In the genomic region with DNA sequence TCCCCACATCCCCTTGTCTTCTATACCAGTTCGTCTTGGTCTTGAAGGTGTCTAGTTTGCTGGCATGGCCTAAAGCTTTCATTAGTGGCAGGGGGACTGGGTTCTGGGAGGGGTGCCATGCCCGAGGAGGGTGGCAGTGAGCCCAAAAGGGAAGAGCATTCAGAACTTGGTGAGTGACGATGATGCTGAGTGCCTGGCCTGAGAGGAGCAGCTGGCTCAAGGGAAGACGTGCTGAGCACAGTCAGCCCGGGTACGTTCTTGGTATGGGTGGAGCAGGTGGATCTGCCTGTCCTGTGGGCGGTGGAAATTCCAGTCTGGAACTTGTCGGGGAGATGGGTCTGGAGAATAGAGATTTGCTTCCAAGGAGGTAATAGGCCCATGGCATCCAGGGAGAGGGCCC, we compare ENCODE assay signal across 31 cellular contexts. TPM values are rescaled to one million over a fixed set of nuclear protein-coding genes. Genes with fewer than 3 reads are reported as not detected.
DNase-seq lines count a peak whose midpoint lies in the region; ATAC-seq and TF ChIP-seq lines count a peak whose summit lies in the region.
"Had no signal": no experiment of that assay in that cellular context is flagged by ENCODE, and none has a peak within 500 bp of the region (broad histone marks: within the 10 kb centered on the region; RNA-seq: fewer than 3 reads in every experiment).

No MANE protein-coding gene starts in this region.

- TF ChIP-seq CTCF in 22Rv1 (IDR thresholded peaks at IDR 0.05) (no peak), H9 (conservative IDR thresholded peaks at IDR 0.05) (no peak), mammary epithelial cell (conservative IDR thresholded peaks at IDR 0.05 in 1 of 2, IDR thresholded peaks at IDR 0.05 in 1 of 2; ENCODE audit: extremely low read depth in 1 of 2, insufficient read depth in 1 of 2, low read depth in 1 of 2, low read length in 2 of 2) (no peak), nephron (IDR thresholded peaks at IDR 0.05; ENCODE audit: unreplicated experiment in 3 of 3) (no peak), psoas muscle (IDR thresholded peaks at IDR 0.05) (no peak)

- H3K9me3 ChIP-seq in H9 (ENCODE audit: control insufficient read depth, low read depth, low read length) = no peaks in the 10 kb centered on the region
- H3K9me3 ChIP-seq in mammary epithelial cell (replicated peaks; ENCODE audit: insufficient read depth, low read length) = no peaks in the 10 kb centered on the region
- H3K9me3 ChIP-seq in psoas muscle = no peaks in the 10 kb centered on the region
- H3K9me3 ChIP-seq: BLaER1, Caco-2, esophagus muscularis mucosa had no signal

- no peak overlapping the region for H2BK120ac ChIP-seq in H9 (ENCODE audit: low read depth, low read length, poor library complexity, severe bottlenecking)

- dilution Hi-C loops in mammary epithelial cell (cut with HindIII; ENCODE audit: low sequenced_read_pairs) = no loop called here

- H2BK15ac ChIP-seq in H9 (ENCODE audit: low read depth, low read length) = no peak overlapping the region

- no peak overlapping the region for H4K8ac ChIP-seq in H9 (replicated peaks; ENCODE audit: insufficient read length, low read depth, low read length)

- H3K27me3 ChIP-seq in H9 (ENCODE audit: insufficient read depth, low read length) = no peaks in the 10 kb centered on the region
- no peaks in the 10 kb centered on the region for H3K27me3 ChIP-seq in mammary epithelial cell (ENCODE audit: insufficient read depth, low read length)
- H3K27me3 ChIP-seq in psoas muscle (ENCODE audit: insufficient read depth in 3 of 3, low read length in 2 of 3) = no peaks in the 10 kb centered on the region
- H3K27me3 ChIP-seq: BLaER1, esophagus muscularis mucosa, foreskin keratinocyte had no signal

- H2AFZ ChIP-seq in H9 (ENCODE audit: low read length) = no peak overlapping the region
- H2AFZ ChIP-seq in mammary epithelial cell (ENCODE audit: low read depth, low read length) = no peak overlapping the region

- no peak overlapping the region for H2BK20ac ChIP-seq in H9 (ENCODE audit: low read depth, low read length, poor library complexity, severe bottlenecking)

- H4K91ac ChIP-seq in H9 (ENCODE audit: insufficient read length, low read depth, low read length) = no peak overlapping the region

- H3K9me3 Mint-ChIP-seq in H9 (no peaks in the 10 kb centered on the region), nephron (no peaks in the 10 kb centered on the region)

- no peak overlapping the region for H3K14ac ChIP-seq in H9 (ENCODE audit: insufficient read depth, low read length)

- peaks cover 3% of the 10 kb centered on the region; the same call in 1 of the 2 replicates for H3K4me1 ChIP-seq in H9 (ENCODE audit: insufficient read depth, low read length)
- H3K4me1 ChIP-seq in mammary epithelial cell (ENCODE audit: insufficient read depth, low read length) = peaks cover 10% of the 10 kb centered on the region
- peaks cover 9% of the 10 kb centered on the region for H3K4me1 ChIP-seq in psoas muscle

- no peak for ATAC-seq in GM19035 (IDR thresholded peaks at IDR 0.05; ENCODE audit: unreplicated experiment)
- ATAC-seq in left lobe of liver = no peak
- no peak for ATAC-seq in psoas muscle
- ATAC-seq: foreskin keratinocyte, Right ventricle myocardium inferior, SK-N-SH treated with all-trans-retinoic acid at 6 μM for 48 hours had no signal

- H3K27ac Mint-ChIP-seq in H9 (peak overlapping the region in 2 of 3 experiments; percentile 53 to 65; a peak in 3 of 7 replicates), nephron (peak overlapping the region in 2 of 3 experiments; percentile 25 to 44)

- H3K27ac ChIP-seq in 22Rv1 (peak overlapping the region; percentile 99), H9 (ENCODE audit: insufficient read length, low read depth, low read length) (no peak overlapping the region), mammary epithelial cell (ENCODE audit: insufficient read depth, low read depth, low read length) (no peak overlapping the region), psoas muscle (no peak overlapping the region)
- H3K27ac ChIP-seq: BLaER1, coronary artery, esophagus muscularis mucosa, foreskin keratinocyte, HL-60, VCaP had no signal

- H3K79me2 ChIP-seq in H9 (ENCODE audit: insufficient read depth, low read length) (peaks cover 10% of the 10 kb centered on the region; the same call in 1 of the 2 replicates), mammary epithelial cell (ENCODE audit: insufficient read depth, low read length) (peaks cover 62% of the 10 kb centered on the region)

- H4K5ac ChIP-seq in H9 (ENCODE audit: insufficient read length, low read depth, low read length) = no peak overlapping the region

- H3K4me3 ChIP-seq in mammary epithelial cell (replicated peaks in 1 of 3; ENCODE audit: insufficient read depth in 1 of 3, low read depth in 2 of 3, low read length in 3 of 3) (no peak overlapping the region), psoas muscle (no peak overlapping the region)
- H3K4me3 ChIP-seq: BLaER1, coronary artery, esophagus muscularis mucosa had no signal

- no peak overlapping the region for H2BK12ac ChIP-seq in H9 (ENCODE audit: insufficient read length, low read depth, low read length)

- H3K4ac ChIP-seq in H9 (ENCODE audit: low read depth, low read length) = no peak overlapping the region

- H2AK5ac ChIP-seq in H9 (ENCODE audit: insufficient read length, low read length) = no peak overlapping the region

- no peak for DNase-seq in H9
- peak; percentile 7 for DNase-seq in mammary epithelial cell
- DNase-seq in activated CD8-positive, alpha-beta memory T cell treated with anti-CD3 and anti-CD28 coated beads, Interleukin-2, amount 50 U/mL, for 48 hours = no peak
- no peak for DNase-seq in left lobe of liver (ENCODE audit: low spot score)
- no peak for DNase-seq in psoas muscle
- DNase-seq: activated CD4-positive, alpha-beta T cell treated with anti-CD3 and anti-CD28 coated beads for 48 hours; activated naive CD4-positive, alpha-beta T cell treated with anti-CD3 and anti-CD28 coated beads, Interleukin-2, amount 50 U/mL, for 16 hours; amniotic stem cell; Caco-2; effector memory CD4-positive, alpha-beta T cell; foreskin keratinocyte; GDM1; NCI-H1694 treated with DMSO at 0.1 percent for 48 hours; NCI-H524 treated with DMSO at 0.1 percent for 48 hours; occipital lobe; small intestine; stimulated activated CD8-positive, alpha-beta memory T cell treated with anti-CD3 and anti-CD28 coated beads, Interleukin-4, amount 100 ng/mL, for 48 hours; trophoblast cell had no signal

- WGBS in H9 (ENCODE audit: extremely low coverage, insufficient read length, low lambda C conversion rate) = no CpG with 5 or more reads among the region's 8 CpGs
- 85% methylated on average over 8 of the region's 8 CpGs for WGBS in mammary epithelial cell (ENCODE audit: low coverage, missing lambda C conversion rate)
- 62 to 71% (median 66%) methylated on average over 8 of the region's 8 CpGs for WGBS in psoas muscle, 3 donors

- H2BK5ac ChIP-seq in H9 (ENCODE audit: insufficient read length, low read length) = no peak overlapping the region

- CTCF ChIA-PET in mammary epithelial cell (lab: Charles Lee; ENCODE audit: low non-redundant PET) = no interaction called here

- H3K36me3 ChIP-seq in mammary epithelial cell (ENCODE audit: insufficient read depth, low read length) (peaks cover 27% of the 10 kb centered on the region), psoas muscle (ENCODE audit: insufficient read depth in 1 of 2, low read depth in 1 of 2) (peaks cover 3 to 63% of the 10 kb centered on the region in 2 donors)

- no peak overlapping the region for H3K9ac ChIP-seq in H9 (ENCODE audit: extremely low read depth, insufficient read length, low read length)
- H3K9ac ChIP-seq in mammary epithelial cell (ENCODE audit: insufficient read depth, low read length) = no peak overlapping the region
- H3K9ac ChIP-seq: BLaER1 had no signal

- no peaks in the 10 kb centered on the region for H3K27me3 Mint-ChIP-seq in H9 (ENCODE audit: low read depth)
- H3K27me3 Mint-ChIP-seq in nephron (ENCODE audit: low read depth) = no peaks in the 10 kb centered on the region

- peaks cover 5% of the 10 kb centered on the region for H3K79me1 ChIP-seq in H9 (ENCODE audit: insufficient read depth, low read depth, low read length, poor library complexity, severe bottlenecking)

- intact Hi-C loops in mammary epithelial cell (cut with micrococcal nuclease) = no loop called here
- intact Hi-C loops in psoas muscle (cut with DNase I) = no loop called here

- no peak overlapping the region for H3K23ac ChIP-seq in H9 (ENCODE audit: insufficient read length, low read depth, low read length)

- peaks cover 10% of the 10 kb centered on the region for H3K23me2 ChIP-seq in H9 (ENCODE audit: insufficient read length, low read depth, low read length, poor library complexity, severe bottlenecking)

- H3K4me3 Mint-ChIP-seq in H9 (no peak overlapping the region), nephron (peak overlapping the region in 1 of 3 experiments; percentile 16)

- H3K36me3 Mint-ChIP-seq in H9 (ENCODE audit: insufficient read depth in 1 of 3, low read depth in 3 of 3) = peaks cover 45 to 52% (median 51%) of the 10 kb centered on the region in 3 experiments; a peak in 6 of 7 replicates
- H3K36me3 Mint-ChIP-seq in nephron (ENCODE audit: low read depth) = peaks cover 29% of the 10 kb centered on the region

- H4K20me1 ChIP-seq in H9 (ENCODE audit: control insufficient read depth, insufficient read depth, insufficient read length) (no peaks in the 10 kb centered on the region), mammary epithelial cell (ENCODE audit: insufficient read depth, low read length) (no peaks in the 10 kb centered on the region)

- H3T11ph ChIP-seq in H9 (ENCODE audit: low read length) = no peak overlapping the region

- in situ Hi-C loops in mammary epithelial cell (cut with MboI; ENCODE audit: low sequenced_read_pairs in 2 of 2) = no loop called here

- H3K56ac ChIP-seq in H9 (ENCODE audit: insufficient read length, low read depth, low read length) = no peak overlapping the region

- H3K4me2 ChIP-seq in H9 (ENCODE audit: insufficient read depth, insufficient read length, low read length) = no peak overlapping the region
- H3K4me2 ChIP-seq in mammary epithelial cell (ENCODE audit: insufficient read depth, low read depth, low read length) = no peak overlapping the region
- H3K4me2 ChIP-seq: BLaER1 had no signal

- H3K18ac ChIP-seq in H9 (ENCODE audit: insufficient read length, low read depth, low read length) = no peak overlapping the region

- no TSS peak for BruUV-seq in mammary epithelial cell (replicated peaks; lab: Mats Ljungman, UMichigan)

- H3K4me1 Mint-ChIP-seq in H9 = peaks cover 10 to 24% of the 10 kb centered on the region in 2 experiments
- H3K4me1 Mint-ChIP-seq in nephron = peaks cover 22% of the 10 kb centered on the region

RNA-seq across cellular contexts. Expression of a gene that starts 4.6 kb away (rescaled TPM):
- 271 and 273 TPM in 2 replicates for total RNA-seq in H9 (2021)
- 100 to 1,000 TPM; 180 to 795 TPM for total RNA-seq in mammary epithelial cell
- 859 TPM for polyA plus RNA-seq in mammary epithelial cell
- polyA minus RNA-seq in mammary epithelial cell = 653 TPM
- total RNA-seq in left lobe of liver = 266 TPM
- 10 to 100 TPM; 46.2 to 60.8 (median 48.8) TPM for total RNA-seq in psoas muscle
- polyA plus RNA-seq in psoas muscle = 10 to 100 TPM; 53.7 to 85.2 (median 54.9) TPM

RNA-seq across cellular contexts. Expression of a gene that starts 7.4 kb away (rescaled TPM):
- total RNA-seq in H9 (2021) (66.9 and 70.8 TPM in 2 replicates), mammary epithelial cell (10 to 100 TPM; 22.5 to 33.8 TPM), left lobe of liver (8.5 TPM), psoas muscle (10 to 100 TPM in 1 of 4 donors, 1 to 10 TPM in 3; 6.5 to 14.2 (median 8.7) TPM)
- polyA plus RNA-seq in mammary epithelial cell (45.2 TPM), psoas muscle (10 to 100 TPM; 10.3 to 21.6 (median 16.4) TPM)
- polyA minus RNA-seq in mammary epithelial cell = 18.2 TPM

RNA-seq across cellular contexts. Expression of a gene that starts 12.0 kb away (rescaled TPM):
- total RNA-seq in H9 (2021) = 0.13 TPM in 1 of 2 replicates, not detected in the other
- not detected for total RNA-seq in mammary epithelial cell
- 0.02 TPM for polyA plus RNA-seq in mammary epithelial cell
- polyA minus RNA-seq in mammary epithelial cell = not detected
- total RNA-seq in left lobe of liver = 109 TPM
- total RNA-seq in psoas muscle = not detected
- polyA plus RNA-seq in psoas muscle = under 1 TPM in 1 of 3 donors, not detected in 2; 0.01 TPM
- total RNA-seq: bronchial epithelial cell, Caco-2, esophagus muscularis mucosa, LHCN-M2, lung microvascular endothelial cell, occipital lobe, Right ventricle myocardium inferior had no signal

RNA-seq across cellular contexts. Expression of a gene that starts 36.0 kb away (rescaled TPM):
- 4.7 and 5.4 TPM in 2 replicates for total RNA-seq in H9 (2021)
- total RNA-seq in mammary epithelial cell = 1 to 10 TPM; 1.3 to 4.8 TPM
- 3.0 TPM for polyA plus RNA-seq in mammary epithelial cell
- 10.3 TPM for polyA minus RNA-seq in mammary epithelial cell
- total RNA-seq in left lobe of liver = 2.5 TPM
- total RNA-seq in psoas muscle = under 1 TPM in 3 of 4 donors, not detected in 1; 0.27 to 0.82 (median 0.32) TPM
- under 1 TPM; 0.38 to 0.97 (median 0.52) TPM for polyA plus RNA-seq in psoas muscle

RNA-seq across cellular contexts. Expression of a gene that starts 40.0 kb away (rescaled TPM):
- total RNA-seq in H9 (2021) (77.5 and 81.5 TPM in 2 replicates), mammary epithelial cell (10 to 100 TPM; 21.5 to 41.5 TPM), left lobe of liver (22.6 TPM), psoas muscle (10 to 100 TPM; 11.7 to 28.5 (median 22.7) TPM)
- polyA plus RNA-seq in mammary epithelial cell (36.1 TPM), psoas muscle (10 to 100 TPM; 15.2 to 20.9 (median 15.3) TPM)
- 93.7 TPM for polyA minus RNA-seq in mammary epithelial cell

Comparison
In these comparisons a context has a peak if more than half of its experiments do, and no peak if none do; other contexts are left out.
1. RNA of a gene that starts 12.0 kb away (total RNA-seq): 109 TPM in left lobe of liver (single experiment); 0.13 TPM in H9, not detected in psoas muscle and not detected in mammary epithelial cell; every median in the first group is over 10 times any median in the second.